ENCODE assay signal across 23 cellular contexts in the genomic region with DNA sequence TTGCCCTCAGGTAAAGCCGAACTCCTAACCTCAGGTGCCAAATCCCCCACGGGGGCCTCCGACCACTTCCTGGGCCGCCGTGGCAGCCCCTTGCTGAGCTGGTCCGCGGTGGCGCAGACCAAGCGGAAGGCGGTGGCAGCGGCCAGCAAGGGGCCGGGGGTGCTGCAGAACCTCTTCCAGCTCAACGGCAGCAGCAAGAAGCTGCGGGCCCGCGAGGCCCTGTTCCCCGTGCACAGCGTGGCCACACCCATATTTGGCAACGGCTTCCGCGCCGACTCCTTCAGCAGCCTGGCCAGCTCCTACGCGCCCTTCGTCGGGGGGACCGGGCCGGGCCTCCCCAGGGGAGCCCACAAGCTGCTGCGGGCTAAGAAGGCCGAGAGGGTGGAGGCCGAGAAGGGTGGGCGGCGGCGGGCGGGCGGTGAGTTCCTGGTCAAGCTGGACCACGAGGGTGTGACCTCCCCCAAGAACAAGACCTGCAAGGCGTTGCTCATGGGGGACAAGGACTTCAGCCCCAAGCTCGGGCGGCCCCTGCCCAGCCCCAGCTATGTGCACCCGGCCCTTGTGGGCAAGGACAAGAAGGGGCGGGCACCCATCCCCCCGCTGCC. TPM values are rescaled to one million over a fixed set of nuclear protein-coding genes. Genes with fewer than 3 reads are reported as not detected.
DNase-seq lines count a peak whose midpoint lies in the region; ATAC-seq, FAIRE-seq and TF ChIP-seq lines count a peak whose summit lies in the region.
"Had no signal": no experiment of that assay in that cellular context is flagged by ENCODE, and none has a peak within 500 bp of the region (broad histone marks: within the 10 kb centered on the region; RNA-seq: fewer than 3 reads in every experiment).

No MANE protein-coding gene starts in this region.

- peaks cover 5% of the 10 kb centered on the region for H3K36me3 Mint-ChIP-seq in Calu3 (ENCODE audit: insufficient read depth, unreplicated experiment)
- H3K36me3 Mint-ChIP-seq: activated naive CD8-positive, alpha-beta T cell treated with anti-CD3 and anti-CD28 coated beads, Interleukin-2, amount 10 ng/mL, durations not matched to agents 7 days and 5 days; stimulated activated memory B cell treated with anti-CD40 and anti-IgM and Interleukin-4, amounts not matched to agents 10 μg/mL and 1 μg/mL and 100 μg/mL, for 72 hours had no signal

- no peak overlapping the region for H3K27ac Mint-ChIP-seq in Calu3 (ENCODE audit: unreplicated experiment)
- H3K27ac Mint-ChIP-seq: activated naive CD8-positive, alpha-beta T cell treated with anti-CD3 and anti-CD28 coated beads, Interleukin-2, amount 10 ng/mL, durations not matched to agents 7 days and 5 days; stimulated activated memory B cell treated with anti-CD40 and anti-IgM and Interleukin-4, amounts not matched to agents 10 μg/mL and 1 μg/mL and 100 μg/mL, for 72 hours had no signal

- H3K4me3 Mint-ChIP-seq in Calu3 (ENCODE audit: low read depth, unreplicated experiment): no peak overlapping the region
- H3K4me3 Mint-ChIP-seq: activated naive CD8-positive, alpha-beta T cell treated with anti-CD3 and anti-CD28 coated beads, Interleukin-2, amount 10 ng/mL, durations not matched to agents 7 days and 5 days; stimulated activated memory B cell treated with anti-CD40 and anti-IgM and Interleukin-4, amounts not matched to agents 10 μg/mL and 1 μg/mL and 100 μg/mL, for 72 hours had no signal

- H3K9ac ChIP-seq in K562 (ENCODE audit: insufficient read depth in 1 of 2, low read depth in 2 of 2, low read length in 2 of 2): peak overlapping the region in 1 of 2 experiments; percentile 90; a peak in 3 of 4 replicates

- peaks cover 9% of the 10 kb centered on the region for H3K4me1 Mint-ChIP-seq in Calu3 (ENCODE audit: low read depth, unreplicated experiment)
- H3K4me1 Mint-ChIP-seq: activated naive CD8-positive, alpha-beta T cell treated with anti-CD3 and anti-CD28 coated beads, Interleukin-2, amount 10 ng/mL, durations not matched to agents 7 days and 5 days had no signal

- intact Hi-C loops in Calu3 (cut with micrococcal nuclease; ENCODE audit: unreplicated experiment) (no loop called here), K562 (cut with micrococcal nuclease) (no loop called here)

- in situ Hi-C loops in K562 (cut with MboI): no loop called here

- BruUV-seq in Calu3 (replicated peaks; lab: Mats Ljungman, UMichigan) (no TSS peak), K562 (replicated peaks; lab: Mats Ljungman, UMichigan) (no TSS peak)

- DNase-seq in Calu3 (peak; percentile 24), HL-60 (ENCODE audit: low read depth in 1 of 2, low spot score in 1 of 2) (peak; percentile 94 to 96), K562 (ENCODE audit: extremely low read depth in 1 of 4, low spot score in 3 of 4) (peak; percentile 71 to 88 (median 84)), mucosa of gallbladder (ENCODE audit: low spot score) (peak; percentile 68), cerebellar cortex (ENCODE audit: low spot score) (no peak), GOT3 (lab: John Stamatoyannopoulos, UW) (no peak)
- DNase-seq in stimulated activated CD4-positive, alpha-beta T cell treated with anti-CD3 and anti-CD28 coated beads, Interleukin-4, amount 100 ng/mL, for 24 hours: no peak
- DNase-seq: activated naive CD8-positive, alpha-beta T cell treated with anti-CD3 and anti-CD28 coated beads, Interleukin-2, amount 10 ng/mL, durations not matched to agents 7 days and 5 days; colonic mucosa; COR-L47; EL; hypothalamus; Karpas-422; kidney glomerular epithelial cell; NCI-H1105; NCI-H2107; NCI-H524; occipital lobe; OCI-M1; SJCRH30; stimulated activated CD4-positive, alpha-beta T cell treated with anti-CD3 and anti-CD28 coated beads, Interleukin-15, amount 100 ng/mL, for 24 hours had no signal

- no peaks in the 10 kb centered on the region for H3K79me2 ChIP-seq in K562 (ENCODE audit: control insufficient read depth, insufficient read depth, low read length)

- peak; percentile 85 for FAIRE-seq in K562 (lab: Jason Lieb, UNC)

- TF ChIP-seq EP300 in K562 (IDR thresholded peaks at IDR 0.05; ENCODE audit: low read length): no peak

- H3K9me3 ChIP-seq in K562 (replicated peaks; ENCODE audit: control insufficient read depth, insufficient read depth, low read depth, low read length): no peaks in the 10 kb centered on the region
- H3K9me3 ChIP-seq: colonic mucosa, SJCRH30, thoracic aorta had no signal

- TF ChIP-seq CTCF in Calu3 (IDR thresholded peaks at IDR 0.05; ENCODE audit: unreplicated experiment) (no peak), HL-60 (IDR thresholded peaks at IDR 0.05; ENCODE audit: insufficient read depth, low read length) (no peak), K562 (IDR thresholded peaks at IDR 0.05 in 2 of 3, conservative IDR thresholded peaks at IDR 0.05 in 1 of 3; ENCODE audit: insufficient read depth in 2 of 3, low read depth in 1 of 3, low read length in 3 of 3) (no peak)

- CTCF ChIA-PET in Calu3 (lab: Charles Lee) (interaction anchor here (1.2 kb wide), 2 partner anchors 24 to 31 kb away, joined by 3 read pairs; no protein-coding TSS in a partner anchor), K562 (lab: Yijun Ruan, JAX; ENCODE audit: low intra/inter-chr PET ratio) (no interaction called here)

- TF ChIP-seq POLR2A in K562 (conservative IDR thresholded peaks at IDR 0.05): no peak

- no peaks in the 10 kb centered on the region for H3K9me3 Mint-ChIP-seq in Calu3 (ENCODE audit: low read depth, unreplicated experiment)
- H3K9me3 Mint-ChIP-seq: activated naive CD8-positive, alpha-beta T cell treated with anti-CD3 and anti-CD28 coated beads, Interleukin-2, amount 10 ng/mL, durations not matched to agents 7 days and 5 days; stimulated activated memory B cell treated with anti-CD40 and anti-IgM and Interleukin-4, amounts not matched to agents 10 μg/mL and 1 μg/mL and 100 μg/mL, for 72 hours had no signal

- H2AFZ ChIP-seq in K562 (ENCODE audit: low read depth, low read length): peak overlapping the region; percentile 74

- H3K4me3 ChIP-seq in HL-60 (replicated peaks; ENCODE audit: insufficient read depth, low read length): peak overlapping the region; percentile 40
- no peak overlapping the region for H3K4me3 ChIP-seq in K562
- H3K4me3 ChIP-seq: colonic mucosa, SJCRH30, thoracic aorta had no signal

- no peak overlapping the region for H3K4me2 ChIP-seq in K562 (ENCODE audit: insufficient read depth, low read length)

- H3K36me3 ChIP-seq in K562 (ENCODE audit: control insufficient read depth, insufficient read depth, low read length): peaks cover 6% of the 10 kb centered on the region; the same call in 1 of the 3 replicates
- H3K36me3 ChIP-seq: colonic mucosa, SJCRH30 had no signal

- 15% methylated on average over 14 of the region's 43 CpGs for WGBS in K562 (ENCODE audit: insufficient coverage, low coverage, missing lambda C conversion rate)

- POLR2A ChIA-PET in K562 (lab: Yijun Ruan, JAX): interaction anchor here (0.7 to 3.3 kb wide), 6 partner anchors 10 to 165 kb away, joined by 3 to 16 read pairs (median 4); a partner anchor contains a TSS

- peak; percentile 93 for ATAC-seq in K562
- ATAC-seq: stimulated activated memory B cell treated with anti-CD40 and anti-IgM and Interleukin-4, amounts not matched to agents 10 μg/mL and 1 μg/mL and 100 μg/mL, for 72 hours had no signal

- no peak for TF ChIP-seq RAD21 in K562 (CRISPR knock-in tag; conservative IDR thresholded peaks at IDR 0.05 in 1 of 2, IDR thresholded peaks at IDR 0.05 in 1 of 2)

- H4K20me1 ChIP-seq in K562 (replicated peaks; ENCODE audit: control insufficient read depth, insufficient read depth, low read length): no peaks in the 10 kb centered on the region

- H3K27ac ChIP-seq in HL-60 (replicated peaks) (peak overlapping the region; percentile 94), K562 (ENCODE audit: extremely low read depth, low read depth, low read length) (peak overlapping the region; percentile 40; the same call in 1 of the 3 replicates)
- H3K27ac ChIP-seq: colonic mucosa, SJCRH30, thoracic aorta had no signal

- no peaks in the 10 kb centered on the region for H3K9me1 ChIP-seq in K562 (ENCODE audit: control insufficient read depth, insufficient read depth, low read length)

- H3K4me1 ChIP-seq in K562 (replicated peaks in 1 of 2; ENCODE audit: control insufficient read depth in 2 of 2, insufficient read depth in 2 of 2, low read length in 2 of 2): peaks cover 18 to 89% of the 10 kb centered on the region in 2 experiments
- H3K4me1 ChIP-seq: colonic mucosa had no signal

- no peaks in the 10 kb centered on the region for H3K27me3 ChIP-seq in HL-60 (ENCODE audit: insufficient read depth, poor library complexity, severe bottlenecking)
- H3K27me3 ChIP-seq in K562 (ENCODE audit: control insufficient read depth in 2 of 2, insufficient read depth in 2 of 2, low read length in 2 of 2): no peaks in the 10 kb centered on the region
- H3K27me3 ChIP-seq: colonic mucosa, SJCRH30 had no signal

- peaks cover 34% of the 10 kb centered on the region for H3K27me3 Mint-ChIP-seq in Calu3 (ENCODE audit: unreplicated experiment)
- H3K27me3 Mint-ChIP-seq: activated naive CD8-positive, alpha-beta T cell treated with anti-CD3 and anti-CD28 coated beads, Interleukin-2, amount 10 ng/mL, durations not matched to agents 7 days and 5 days had no signal

TF ChIP-seq in K562, 482 proteins besides CTCF, POLR2A, EP300 and RAD21 (continues in another document):
- TF ChIP-seq BHLHE40 (IDR thresholded peaks at IDR 0.05; ENCODE audit: low read length) (peak; percentile 27; the same call in 1 of the 2 replicates), CEBPG (CRISPR knock-in tag; IDR thresholded peaks at IDR 0.05) (no peak), CEBPG (tag; conservative IDR thresholded peaks at IDR 0.05 in 1 of 2, IDR thresholded peaks at IDR 0.05 in 1 of 2) (no peak)

RNA-seq across cellular contexts. Expression of a gene that starts 51.6 kb away (rescaled TPM):
- 2,184 and 2,327 TPM in 2 replicates for total RNA-seq in Calu3 (2022)
- total RNA-seq in K562 (2011; cell fraction: chromatin; rRNA removed; ENCODE audit: low replicate concordance): 264 and 482 TPM in 2 replicates
- total RNA-seq in K562 (2011; cell fraction: nucleolus; rRNA removed): 393 and 500 TPM in 2 replicates
- total RNA-seq in K562 (2011; cell fraction: nucleoplasm; rRNA removed): 388 and 427 TPM in 2 replicates
- total RNA-seq in K562 (2014; rRNA removed): 1,572 and 2,328 TPM in 2 replicates
- total RNA-seq in K562 (2014; rRNA removed; fragmentation: Illumina TruSeq; extraction: Trizol): 512 and 566 TPM in 2 replicates
- total RNA-seq in K562 (2015; rRNA removed; fragmentation: Illumina TruSeq; extraction: Trizol): 568 and 574 TPM in 2 replicates
- 1,775 and 1,801 TPM in 2 replicates for total RNA-seq in K562 (2021)
- 224 and 602 TPM in 2 replicates for polyA plus RNA-seq in K562 (2011; rRNA removed)
- 901 and 1,415 TPM in 2 replicates for polyA plus RNA-seq in K562 (2011; cell fraction: cytosol; rRNA removed)
- polyA plus RNA-seq in K562 (2011; cell fraction: nucleus; rRNA removed): 1,206 and 1,333 TPM in 2 replicates
- 1,311 and 3,206 TPM in 2 replicates for polyA plus RNA-seq in K562 (2012)
- polyA plus RNA-seq in K562 (2014; fragmentation: Illumina TruSeq; extraction: Trizol): 990 and 2,987 TPM in 2 replicates
- 100 to 1,000 TPM; 259 to 386 TPM for polyA plus RNA-seq in K562 (2014; fragmentation: Nextera tagmentation; extraction: Ambion mirVana)
- 831 and 1,109 TPM in 2 replicates for polyA plus RNA-seq in K562 (2014; rRNA removed)
- 205 and 410 TPM in 2 replicates for polyA minus RNA-seq in K562 (2011; rRNA and poly(A)+ RNA removed)
- polyA minus RNA-seq in K562 (2011; cell fraction: cytosol; rRNA and poly(A)+ RNA removed): 580 and 1,178 TPM in 2 replicates
- 230 and 388 TPM in 2 replicates for polyA minus RNA-seq in K562 (2011; cell fraction: nucleus; rRNA and poly(A)+ RNA removed)
- 2,344 TPM for total RNA-seq in mucosa of gallbladder

Comparison
In these comparisons a context has a peak if more than half of its experiments do, and no peak if none do; other contexts are left out.
1. DNase-seq: peak in Calu3 (single experiment), HL-60 (2 of 2), K562 (4 of 4) and mucosa of gallbladder (single experiment); none in stimulated activated CD4-positive, alpha-beta T cell treated with anti-CD3 and anti-CD28 coated beads, Interleukin-4, amount 100 ng/mL, for 24 hours (single experiment), cerebellar cortex (single experiment) and GOT3 (single experiment).